36 cellular contexts compared by ENCODE assay signal in the genomic region with DNA sequence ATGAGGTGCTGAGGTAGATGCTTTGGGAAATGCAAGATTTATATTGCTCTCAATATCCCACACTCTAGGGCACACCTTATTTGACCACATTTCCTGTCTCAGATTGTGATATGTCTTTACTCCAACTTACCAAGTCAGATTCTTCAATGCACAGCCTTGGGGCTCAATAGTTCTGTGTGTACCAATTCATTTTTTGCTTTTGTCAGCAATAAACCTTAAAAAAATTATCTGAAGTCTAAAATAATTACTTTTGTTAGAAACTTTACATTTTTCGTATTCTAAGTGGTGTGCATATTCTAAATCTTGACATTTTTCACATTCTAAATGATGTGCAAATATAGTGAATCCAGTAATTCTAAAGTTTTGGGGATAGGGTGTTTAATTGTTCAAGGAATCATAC.
"Had no signal": no experiment of that assay in that cellular context is flagged by ENCODE, and none has a peak within 500 bp of the region (broad histone marks: within the 10 kb centered on the region; RNA-seq: fewer than 3 reads in every experiment).

No MANE protein-coding gene starts in this region.

- H3K36me3 ChIP-seq: MG63 had no signal

- H3K4me3 ChIP-seq: MG63 had no signal

- DNase-seq: Karpas-422, Kasumi-1, MG63, MM.1S, MV-4-11, NCI-H1048, NCI-H1092, NCI-H1092 treated with DMSO at 0.1 percent for 48 hours, NCI-H1105, NCI-H1105 treated with DMSO at 0.1 percent for 48 hours, NCI-H1417, NCI-H1417 treated with DMSO at 0.1 percent for 48 hours, NCI-H1436, NCI-H1436 treated with DMSO at 0.1 percent for 48 hours, NCI-H146, NCI-H1694, NCI-H1694 treated with DMSO at 0.1 percent for 48 hours, NCI-H187, NCI-H187 treated with DMSO at 0.1 percent for 48 hours, NCI-H1930, NCI-H2029, NCI-H2029 treated with DMSO at 0.1 percent for 48 hours, NCI-H2081, NCI-H2081 treated with DMSO at 0.1 percent for 48 hours, NCI-H2107, NCI-H2171, NCI-H2171 treated with DMSO at 0.1 percent for 48 hours, NCI-H2227 treated with DMSO at 0.1 percent for 48 hours, NCI-H226, NCI-H345, NCI-H446, NCI-H446 treated with DMSO at 0.1 percent for 48 hours, NCI-H510A, NCI-H510A treated with DMSO at 0.1 percent for 48 hours, NCI-H524, NCI-H524 treated with DMSO at 0.1 percent for 48 hours had no signal

- H3K27me3 ChIP-seq: MG63 had no signal

- H3K9me3 ChIP-seq: MG63 had no signal
